In genomic region chr16:72959301-72959996, GRCh38 we compare ENCODE assay signal across 35 cellular contexts.
"Had no signal": no experiment of that assay in that cellular context is flagged by ENCODE, and none has a peak within 500 bp of the region (broad histone marks: within the 10 kb centered on the region; RNA-seq: fewer than 3 reads in every experiment).

No MANE protein-coding gene starts in this region.

- H3K27ac ChIP-seq: adrenal gland, body of pancreas, epithelial cell of prostate, esophagus squamous epithelium, gastroesophageal sphincter, WERI-Rb-1 had no signal

- H3K9me3 Mint-ChIP-seq: activated B cell treated with CpG ODN at 0.5 μM for 24 hours; activated CD8-positive, alpha-beta T cell treated with anti-CD3 and anti-CD28 coated beads for 36 hours; activated naive CD4-positive, alpha-beta T cell treated with anti-CD3 and anti-CD28 coated beads for 36 hours; activated naive CD4-positive, alpha-beta T cell treated with anti-CD3 and anti-CD28 coated beads, Interleukin-2, amount 50 U/mL, for 24 hours; activated naive CD8-positive, alpha-beta T cell treated with anti-CD3 and anti-CD28 coated beads for 36 hours; activated naive CD8-positive, alpha-beta T cell treated with anti-CD3 and anti-CD28 coated beads, Interleukin-2, amount 50 U/mL, for 24 hours; activated T-helper 1 cell treated with anti-CD3 and anti-CD28 coated beads, Interleukin-12 subunit alpha, Interleukin-12 subunit beta, Interleukin-2, Interleukin-4 antibody, amounts not matched to agents 30 ng/mL and 10 ng/mL and 1 ng/mL, durations not matched to agents 14 hours and 24 hours and 36 hours; T-helper 2 cell treated with Interferon-gamma antibody and Interleukin-4, amounts not matched to agents 5 μg/mL and 100 μg/mL, for 36 hours had no signal

- H3K36me3 Mint-ChIP-seq: activated naive CD8-positive, alpha-beta T cell treated with anti-CD3 and anti-CD28 coated beads for 36 hours had no signal

- ATAC-seq: activated CD4-positive, CD25-positive, alpha-beta regulatory T cell treated with anti-CD3 and anti-CD28 coated beads, Interleukin-2, amount 50 U/mL, for 24 hours; activated CD8-positive, alpha-beta T cell treated with anti-CD3 and anti-CD28 coated beads for 36 hours; activated naive CD8-positive, alpha-beta T cell treated with anti-CD3 and anti-CD28 coated beads, Interleukin-2, amount 50 U/mL, for 24 hours; body of pancreas; effector memory CD8-positive, alpha-beta T cell; gastroesophageal sphincter; T-helper 17 cell had no signal

- H3K27me3 ChIP-seq: adrenal gland, body of pancreas, esophagus squamous epithelium, gastroesophageal sphincter had no signal

- H3K4me1 Mint-ChIP-seq: activated B cell treated with CpG ODN at 0.5 μM for 24 hours; activated naive CD4-positive, alpha-beta T cell treated with anti-CD3 and anti-CD28 coated beads, Interleukin-2, amount 50 U/mL, for 24 hours; activated naive CD8-positive, alpha-beta T cell treated with anti-CD3 and anti-CD28 coated beads for 36 hours; activated naive CD8-positive, alpha-beta T cell treated with anti-CD3 and anti-CD28 coated beads, Interleukin-2, amount 50 U/mL, for 24 hours; T-helper 17 cell had no signal

- H3K4me3 Mint-ChIP-seq: activated B cell treated with CpG ODN at 0.5 μM for 24 hours; activated CD8-positive, alpha-beta T cell treated with anti-CD3 and anti-CD28 coated beads for 36 hours; activated naive CD4-positive, alpha-beta T cell treated with anti-CD3 and anti-CD28 coated beads for 36 hours; activated naive CD4-positive, alpha-beta T cell treated with anti-CD3 and anti-CD28 coated beads, Interleukin-2, amount 50 U/mL, for 24 hours; activated naive CD8-positive, alpha-beta T cell treated with anti-CD3 and anti-CD28 coated beads for 36 hours; activated naive CD8-positive, alpha-beta T cell treated with anti-CD3 and anti-CD28 coated beads, Interleukin-2, amount 50 U/mL, for 24 hours; activated T-helper 1 cell treated with anti-CD3 and anti-CD28 coated beads, Interleukin-12 subunit alpha, Interleukin-12 subunit beta, Interleukin-2, Interleukin-4 antibody, amounts not matched to agents 30 ng/mL and 10 ng/mL and 1 ng/mL, durations not matched to agents 14 hours and 24 hours and 36 hours; effector memory CD8-positive, alpha-beta T cell; T-helper 17 cell; T-helper 2 cell treated with Interferon-gamma antibody and Interleukin-4, amounts not matched to agents 5 μg/mL and 100 μg/mL, for 36 hours had no signal

- H3K4me3 ChIP-seq: adrenal gland, body of pancreas, esophagus squamous epithelium, gastroesophageal sphincter had no signal

- H3K27me3 Mint-ChIP-seq: activated B cell treated with CpG ODN at 0.5 μM for 24 hours; activated CD8-positive, alpha-beta T cell treated with anti-CD3 and anti-CD28 coated beads for 36 hours; activated naive CD4-positive, alpha-beta T cell treated with anti-CD3 and anti-CD28 coated beads, Interleukin-2, amount 50 U/mL, for 24 hours; activated naive CD8-positive, alpha-beta T cell treated with anti-CD3 and anti-CD28 coated beads for 36 hours; activated naive CD8-positive, alpha-beta T cell treated with anti-CD3 and anti-CD28 coated beads, Interleukin-2, amount 50 U/mL, for 24 hours; effector memory CD8-positive, alpha-beta T cell had no signal

- H3K4me1 ChIP-seq: adrenal gland, esophagus squamous epithelium had no signal

- H3K27ac Mint-ChIP-seq: activated B cell treated with CpG ODN at 0.5 μM for 24 hours; activated CD8-positive, alpha-beta T cell treated with anti-CD3 and anti-CD28 coated beads for 36 hours; activated naive CD4-positive, alpha-beta T cell treated with anti-CD3 and anti-CD28 coated beads for 36 hours; activated naive CD4-positive, alpha-beta T cell treated with anti-CD3 and anti-CD28 coated beads, Interleukin-2, amount 50 U/mL, for 24 hours; activated naive CD8-positive, alpha-beta T cell treated with anti-CD3 and anti-CD28 coated beads for 36 hours; activated naive CD8-positive, alpha-beta T cell treated with anti-CD3 and anti-CD28 coated beads, Interleukin-2, amount 50 U/mL, for 24 hours; activated T-helper 1 cell treated with anti-CD3 and anti-CD28 coated beads, Interleukin-12 subunit alpha, Interleukin-12 subunit beta, Interleukin-2, Interleukin-4 antibody, amounts not matched to agents 30 ng/mL and 10 ng/mL and 1 ng/mL, durations not matched to agents 14 hours and 24 hours and 36 hours; activated T-helper 2 cell treated with anti-CD3 and anti-CD28 coated beads, Interferon-gamma antibody, Interleukin-2, Interleukin-4, amounts not matched to agents 10 μg/mL and 5 μg/mL and 100 μg/mL, durations not matched to agents 14 hours and 24 hours and 36 hours; effector memory CD8-positive, alpha-beta T cell; T-helper 17 cell; T-helper 2 cell treated with Interferon-gamma antibody and Interleukin-4, amounts not matched to agents 5 μg/mL and 100 μg/mL, for 36 hours had no signal

- DNase-seq: activated B cell treated with CpG ODN at 0.5 μM for 24 hours; activated CD4-positive, alpha-beta T cell treated with anti-CD3 and anti-CD28 coated beads for 48 hours; activated CD4-positive, alpha-beta T cell treated with anti-CD3 and anti-CD28 coated beads, Interleukin-2, amount 50 U/mL, for 1 hour; activated CD4-positive, alpha-beta T cell treated with anti-CD3 and anti-CD28 coated beads, Interleukin-2, amount 50 U/mL, for 48 hours; activated CD8-positive, alpha-beta memory T cell treated with anti-CD3 and anti-CD28 coated beads for 24 hours; activated CD8-positive, alpha-beta T cell treated with anti-CD3 and anti-CD28 coated beads for 36 hours; activated effector memory CD4-positive, alpha-beta T cell treated with anti-CD3 and anti-CD28 coated beads, Interleukin-2, amount 50 U/mL, for 16 hours; activated naive CD4-positive, alpha-beta T cell treated with anti-CD3 and anti-CD28 coated beads for 36 hours; activated naive CD8-positive, alpha-beta T cell treated with anti-CD3 and anti-CD28 coated beads for 36 hours; activated naive CD8-positive, alpha-beta T cell treated with anti-CD3 and anti-CD28 coated beads, Interleukin-2, amount 50 U/mL, for 24 hours; activated T-cell treated with anti-CD3 and anti-CD28 coated beads, Interleukin-2, amount 50 U/mL, for 1 hour; activated T-cell treated with anti-CD3 and anti-CD28 coated beads, Interleukin-2, amount 50 U/mL, for 48 hours; adrenal gland; amygdala; aorta; body of pancreas; caudate nucleus; cortex of kidney; dermis blood vessel endothelial cell; effector CD4-positive, alpha-beta T cell; effector memory CD8-positive, alpha-beta T cell; esophagus squamous epithelium; foreskin melanocyte; SW 1271; T-helper 1 cell; T-helper 17 cell; T1000; WERI-Rb-1 had no signal

- H3K9me3 ChIP-seq: adrenal gland, body of pancreas, esophagus squamous epithelium, gastroesophageal sphincter had no signal
